ENCODE assay signal across 11 cellular contexts in the genomic region with DNA sequence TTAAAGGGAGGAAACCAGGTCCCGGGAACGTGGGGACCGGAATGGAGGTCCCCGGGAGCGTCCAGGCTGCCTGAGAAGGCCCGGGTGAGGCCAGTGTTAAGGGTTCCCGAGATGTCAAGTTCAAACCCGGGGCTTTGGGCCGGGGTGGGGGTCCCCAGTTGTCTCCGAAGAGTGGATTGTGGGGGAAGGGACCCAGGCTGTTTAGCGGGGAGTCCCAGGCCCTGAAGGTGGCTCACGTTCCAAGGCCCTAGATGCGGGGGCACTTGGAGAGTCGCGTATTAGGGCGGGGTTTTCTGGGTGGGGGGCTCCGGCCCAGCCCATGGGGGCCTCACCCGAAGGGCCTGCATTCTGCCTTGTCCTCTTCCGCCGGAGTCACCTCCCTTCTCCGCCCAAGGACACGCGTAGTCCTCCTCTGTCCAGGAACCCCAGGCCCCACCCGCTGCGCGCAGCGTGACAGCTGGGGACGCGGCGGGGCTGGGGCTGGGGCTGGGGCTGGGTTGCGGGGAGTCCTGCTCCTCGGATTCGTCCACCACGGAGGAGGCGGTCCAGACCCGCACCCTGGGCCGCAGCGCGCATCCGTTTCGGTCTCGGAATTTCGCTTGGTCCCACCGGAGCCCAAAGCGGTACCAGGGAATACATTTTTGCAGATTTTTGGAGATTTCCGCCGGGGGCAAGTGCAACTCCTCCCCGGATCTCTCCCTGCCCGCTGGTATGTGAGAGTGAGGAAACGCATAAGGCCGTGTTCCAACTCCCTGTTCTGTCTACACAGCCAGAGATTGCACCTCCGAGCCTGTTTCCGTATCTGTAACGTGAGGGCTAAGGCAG. TPM values are rescaled to one million over a fixed set of nuclear protein-coding genes. Genes with fewer than 3 reads are reported as not detected.
DNase-seq lines count a peak whose midpoint lies in the region; ATAC-seq and TF ChIP-seq lines count a peak whose summit lies in the region.
"Had no signal": no experiment of that assay in that cellular context is flagged by ENCODE, and none has a peak within 500 bp of the region (broad histone marks: within the 10 kb centered on the region; RNA-seq: fewer than 3 reads in every experiment).

A gene (minus strand): TSS at position 387 of the 825 bp plus-strand sequence. CDS start 40 bp downstream, at position 347.

- in situ Hi-C loops in KBM-7 (cut with MboI; ENCODE audit: low pct_unique_long_range_greater_than_20kb, low sequenced_read_pairs), result no loop called here

- ATAC-seq in left cardiac atrium, result peak; percentile 90 to 91
- ATAC-seq in CD4-positive, alpha-beta T cell (ENCODE audit: poor library complexity), result no peak

- peaks cover 46% of the 10 kb centered on the region for H3K36me3 Mint-ChIP-seq in brain
- H3K36me3 Mint-ChIP-seq in CD4-positive, alpha-beta T cell (ENCODE audit: low read depth), result peaks cover 37% of the 10 kb centered on the region

- H3K27me3 ChIP-seq in CD4-positive, alpha-beta T cell (ENCODE audit: control insufficient read depth, insufficient read depth, low read length), result no peaks in the 10 kb centered on the region

- intact Hi-C loops in left cardiac atrium (cut with DNase I) (no loop called here), posterior vena cava (cut with DNase I) (no loop called here)
- intact Hi-C loops in CD4-positive, alpha-beta T cell (cut with DNase I, micrococcal nuclease), result no loop called here

- no peak within 1 kb of the TSS for H3K27ac ChIP-seq in CD4-positive, alpha-beta T cell (ENCODE audit: low read depth, low read length)

- POLR2A ChIA-PET in CD4-positive, alpha-beta T cell (lab: Charles Lee), result interaction anchor here (1.5 kb wide), 1 partner anchor 24 kb away, joined by 3 read pairs; no protein-coding TSS in a partner anchor

- H3K9me3 Mint-ChIP-seq in brain, result no peaks in the 10 kb centered on the region
- no peaks in the 10 kb centered on the region for H3K9me3 Mint-ChIP-seq in CD4-positive, alpha-beta T cell
- H3K9me3 Mint-ChIP-seq: CD4-positive, alpha-beta memory T cell; neural crest cell; stimulated activated naive B cell treated with anti-CD40 and anti-IgM and Interleukin-4, amounts not matched to agents 10 μg/mL and 1 μg/mL and 100 μg/mL, for 72 hours had no signal

- peak within 1 kb of the TSS; percentile 51 for H3K4me3 ChIP-seq in AG09309 (ENCODE audit: control insufficient read depth, low read depth, low read length)

- CTCF ChIA-PET in CD4-positive, alpha-beta T cell (lab: Charles Lee), result no interaction called here

- no peaks in the 10 kb centered on the region for H3K9me3 ChIP-seq in CD4-positive, alpha-beta T cell (ENCODE audit: control insufficient read depth, low read length)

- peaks cover 15% of the 10 kb centered on the region for H3K4me1 Mint-ChIP-seq in brain
- no peaks in the 10 kb centered on the region for H3K4me1 Mint-ChIP-seq in CD4-positive, alpha-beta T cell (ENCODE audit: low read depth)

- TF ChIP-seq CTCF in AG09309 (IDR thresholded peaks at IDR 0.05; ENCODE audit: control insufficient read depth, insufficient read depth, low read depth, low read length, missing control alignments) (no peak), brain (conservative IDR thresholded peaks at IDR 0.05) (no peak)
- no peak for TF ChIP-seq CTCF in CD4-positive, alpha-beta T cell (IDR thresholded peaks at IDR 0.05)

- H3K4me3 Mint-ChIP-seq in brain, result no peak within 1 kb of the TSS
- H3K4me3 Mint-ChIP-seq in CD4-positive, alpha-beta T cell, result no peak within 1 kb of the TSS
- H3K4me3 Mint-ChIP-seq: CD4-positive, alpha-beta memory T cell; neural crest cell had no signal

- DNase-seq in AG09309 (ENCODE audit: low read depth) (no peak), left cardiac atrium (peak; percentile 84), posterior vena cava (ENCODE audit: low spot score) (peak; percentile 91), COR-L47 (lab: John Stamatoyannopoulos, UW) (no peak), KBM-7 (no peak)
- no peak for DNase-seq in CD4-positive, alpha-beta T cell
- no peak for DNase-seq in activated naive CD4-positive, alpha-beta T cell treated with anti-CD3 and anti-CD28 coated beads, Interleukin-2, amount 50 U/mL, for 16 hours
- DNase-seq: CD4-positive, alpha-beta memory T cell; stimulated activated naive B cell treated with anti-CD40 and anti-IgM and Interleukin-4, amounts not matched to agents 10 μg/mL and 1 μg/mL and 100 μg/mL, for 72 hours had no signal

- H3K27ac Mint-ChIP-seq in brain, result peak within 1 kb of the TSS in 2 of 5 experiments; percentile 16 to 77
- no peak within 1 kb of the TSS for H3K27ac Mint-ChIP-seq in CD4-positive, alpha-beta T cell
- H3K27ac Mint-ChIP-seq: CD4-positive, alpha-beta memory T cell; stimulated activated naive B cell treated with anti-CD40 and anti-IgM and Interleukin-4, amounts not matched to agents 10 μg/mL and 1 μg/mL and 100 μg/mL, for 72 hours had no signal

- peaks cover 7% of the 10 kb centered on the region for H3K27me3 Mint-ChIP-seq in brain
- H3K27me3 Mint-ChIP-seq in CD4-positive, alpha-beta T cell, result no peaks in the 10 kb centered on the region
- H3K27me3 Mint-ChIP-seq: CD4-positive, alpha-beta memory T cell; stimulated activated naive B cell treated with anti-CD40 and anti-IgM and Interleukin-4, amounts not matched to agents 10 μg/mL and 1 μg/mL and 100 μg/mL, for 72 hours had no signal

RNA-seq across cellular contexts. Expression of the gene that starts here (rescaled TPM):
- polyA plus RNA-seq in brain (ENCODE audit: insufficient read depth, low read depth, low replicate concordance), result 26.6 TPM
- 1,000 to 10,000 TPM; 1,384 to 1,769 TPM for total RNA-seq in left cardiac atrium
- total RNA-seq in posterior vena cava, result 100 to 1,000 TPM; 232 to 242 TPM
- not detected for total RNA-seq in CD4-positive, alpha-beta T cell
- total RNA-seq: CD4-positive, alpha-beta memory T cell; neural crest cell had no signal
- polyA plus RNA-seq: CD4-positive, alpha-beta memory T cell had no signal

Comparison
In these comparisons a context has a peak if more than half of its experiments do, and no peak if none do; other contexts are left out.
1. RNA of the gene that starts here (total RNA-seq): 1,384 to 1,769 TPM in left cardiac atrium and 232 to 242 TPM in posterior vena cava; not detected in CD4-positive, alpha-beta T cell; every median in the first group is over 100 times any median in the second.
2. RNA of the gene that starts here (total RNA-seq): 1,384 to 1,769 TPM in left cardiac atrium; 232 to 242 TPM in posterior vena cava; every median in the first group is over 4 times any median in the second.
3. DNase-seq: peak in left cardiac atrium (single experiment) and posterior vena cava (single experiment); none in AG09309 (single experiment), CD4-positive, alpha-beta T cell (0 of 10), COR-L47 (single experiment), KBM-7 (single experiment) and activated naive CD4-positive, alpha-beta T cell treated with anti-CD3 and anti-CD28 coated beads, Interleukin-2, amount 50 U/mL, for 16 hours (single experiment).